8 cellular contexts compared by ENCODE assay signal in genomic region chr3:150412599-150413069, GRCh38. TPM values are rescaled to one million over a fixed set of nuclear protein-coding genes. Genes with fewer than 3 reads are reported as not detected.
A peak's percentile ranks its signal among the peaks of the same experiment; 100 is the strongest.
DNase-seq lines count a peak whose midpoint lies in the region; ATAC-seq and FAIRE-seq lines count a peak whose summit lies in the region.

No MANE protein-coding gene starts in this region.

- H3K27ac Mint-ChIP-seq in naive B cell = peak overlapping the region in 3 of 6 donors; percentile 10 to 51 (median 22)

- H3K4me1 ChIP-seq in ectodermal cell (ENCODE audit: control insufficient read depth, insufficient read depth, low read length) = peaks cover 8% of the 10 kb centered on the region

- no peaks in the 10 kb centered on the region for H3K27me3 Mint-ChIP-seq in naive B cell

- peak overlapping the region; percentile 80 for H3K4me3 ChIP-seq in ectodermal cell (ENCODE audit: insufficient read depth, low read depth, low read length)

- peaks cover 46 to 62% (median 55%) of the 10 kb centered on the region in 3 donors for H3K4me1 Mint-ChIP-seq in naive B cell

- H3K36me3 ChIP-seq in ectodermal cell (ENCODE audit: control insufficient read depth, insufficient read depth, low read length) = no peaks in the 10 kb centered on the region

- H3K36me3 Mint-ChIP-seq in naive B cell = peaks cover 0 to 12% of the 10 kb centered on the region in 2 donors

- H3K4me3 Mint-ChIP-seq in naive B cell = peak overlapping the region; percentile 74 to 95 (median 86)

- no peaks in the 10 kb centered on the region for H3K9me3 ChIP-seq in ectodermal cell (ENCODE audit: control insufficient read depth, low read length)

- FAIRE-seq in GM18507 (lab: Jason Lieb, UNC) = peak; percentile 48

- WGBS in ectodermal cell, 2 experiments = 21 to 33% methylated on average over 4 of the region's 4 CpGs

- H3K27me3 ChIP-seq in ectodermal cell (ENCODE audit: control insufficient read depth, insufficient read depth, low read length, poor library complexity, severe bottlenecking) = no peaks in the 10 kb centered on the region

- no peak for ATAC-seq in naive B cell (ENCODE audit: low read depth in 2 of 2)
- ATAC-seq in GM19467 (IDR thresholded peaks at IDR 0.05; ENCODE audit: unreplicated experiment) = no peak
- no peak for ATAC-seq in GM18907 (IDR thresholded peaks at IDR 0.05; ENCODE audit: unreplicated experiment)

- DNase-seq in AG20443 (ENCODE audit: low spot score) (peak; percentile 38), GM18507 (ENCODE audit: extremely low spot score, insufficient read length, low read depth) (no peak), RPMI7951 (ENCODE audit: low read depth) (peak; percentile 59), naive B cell (no peak), NCI-H1694 (lab: John Stamatoyannopoulos, UW) (no peak)

- no peak overlapping the region for H3K27ac ChIP-seq in ectodermal cell (ENCODE audit: insufficient read depth, low read depth, low read length, poor library complexity, severe bottlenecking)

- H3K9me3 Mint-ChIP-seq in naive B cell = no peaks in the 10 kb centered on the region

RNA-seq across cellular contexts. Expression of gene TSC22D2, which starts 4.5 kb away (rescaled TPM):
- 6.2 and 8.9 TPM in 2 replicates for total RNA-seq in RPMI7951 (2014; rRNA removed; shearing (Covaris generic))
- polyA plus RNA-seq in ectodermal cell (2013, experiment 1 of 4) = 40.9 TPM
- 36.4 TPM for polyA plus RNA-seq in ectodermal cell (2013, experiment 2 of 4)
- 26.5 TPM for polyA plus RNA-seq in ectodermal cell (2013, experiment 3 of 4)
- 29.9 TPM for polyA plus RNA-seq in ectodermal cell (2013, experiment 4 of 4)
- 10 to 100 TPM; 11.0 to 16.4 (median 14.0) TPM for polyA plus RNA-seq in naive B cell (ENCODE audit: low read depth in 6 of 6)

Comparison
In these comparisons a context has a peak if more than half of its experiments do, and no peak if none do; other contexts are left out.
1. DNase-seq: peak in AG20443 (single experiment) and RPMI7951 (single experiment); none in GM18507 (single experiment), naive B cell (single experiment) and NCI-H1694 (single experiment).